In the genomic region with DNA sequence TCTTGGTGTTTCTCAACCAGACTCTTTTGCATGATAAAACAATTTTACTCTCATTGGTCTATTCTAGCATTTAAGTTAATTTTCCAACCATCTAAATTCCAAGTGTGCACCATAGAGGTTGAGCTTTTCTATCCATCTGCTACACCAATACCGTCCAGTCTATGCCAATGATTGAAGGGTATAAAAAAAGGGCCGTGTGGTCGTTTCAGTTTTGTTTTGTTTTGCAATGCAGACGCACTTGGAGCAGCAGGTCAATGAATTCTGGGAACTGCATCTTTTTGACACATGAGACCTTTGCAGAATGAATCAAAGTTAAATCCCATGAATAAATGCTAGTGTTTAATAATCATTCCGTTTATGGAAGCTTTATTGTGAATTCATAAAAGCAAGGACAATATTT, we compare ENCODE assay signal across 8 cellular contexts.
DNase-seq lines count a peak whose midpoint lies in the region; ATAC-seq and TF ChIP-seq lines count a peak whose summit lies in the region.

No MANE protein-coding gene starts in this region.

- H3K4me1 Mint-ChIP-seq in activated T-cell treated with anti-CD3 and anti-CD28 coated beads, Interleukin-2, amount 50 U/mL, for 72 hours (ENCODE audit: low read depth) = peaks cover 38% of the 10 kb centered on the region

- H3K27me3 ChIP-seq in RWPE2 (ENCODE audit: insufficient read depth, poor library complexity, severe bottlenecking) = no peaks in the 10 kb centered on the region
- no peaks in the 10 kb centered on the region for H3K27me3 ChIP-seq in fibroblast of lung (ENCODE audit: control insufficient read depth, insufficient read depth, low read length)
- H3K27me3 ChIP-seq in thoracic aorta (replicated peaks; ENCODE audit: insufficient read depth) = no peaks in the 10 kb centered on the region

- no peak for DNase-seq in activated T-cell treated with anti-CD3 and anti-CD28 coated beads, Interleukin-2, amount 50 U/mL, for 72 hours
- DNase-seq in activated T-cell treated with anti-CD3 and anti-CD28 coated beads, Interleukin-2, amount 50 U/mL, for 48 hours = no peak
- DNase-seq in RWPE2 (ENCODE audit: low spot score) (no peak), fibroblast of lung (ENCODE audit: low read depth in 2 of 2) (peak in 1 of 2 donors; percentile 58), thoracic aorta (ENCODE audit: low spot score) (no peak), occipital lobe (lab: John Stamatoyannopoulos, UW) (no peak), COLO668 (lab: John Stamatoyannopoulos, UW; ENCODE audit: unreplicated experiment) (no peak)
- DNase-seq in activated CD8-positive, alpha-beta memory T cell treated with anti-CD3 and anti-CD28 coated beads, Interleukin-2, amount 50 U/mL, for 48 hours = no peak

- H3K9me3 ChIP-seq in RWPE2 (ENCODE audit: severe bottlenecking) = no peaks in the 10 kb centered on the region
- H3K9me3 ChIP-seq in fibroblast of lung (ENCODE audit: control insufficient read depth, insufficient read depth, low read depth, low read length) = no peaks in the 10 kb centered on the region
- H3K9me3 ChIP-seq in thoracic aorta = no peaks in the 10 kb centered on the region

- H4K20me1 ChIP-seq in fibroblast of lung (ENCODE audit: control insufficient read depth, extremely low read depth, insufficient read depth, low read length) = no peaks in the 10 kb centered on the region

- H3K27ac ChIP-seq in RWPE2 (ENCODE audit: poor library complexity, severe bottlenecking) = peak overlapping the region; percentile 46
- peak overlapping the region; percentile 83 for H3K27ac ChIP-seq in fibroblast of lung (ENCODE audit: insufficient read depth, low read length)
- H3K27ac ChIP-seq in thoracic aorta = no peak overlapping the region

- H3K36me3 Mint-ChIP-seq in activated T-cell treated with anti-CD3 and anti-CD28 coated beads, Interleukin-2, amount 50 U/mL, for 72 hours (ENCODE audit: insufficient read depth in 2 of 2) = peaks cover 2% of the 10 kb centered on the region in 2 donors

- peaks cover 0 to 5% of the 10 kb centered on the region in 2 donors for H3K9me3 Mint-ChIP-seq in activated T-cell treated with anti-CD3 and anti-CD28 coated beads, Interleukin-2, amount 50 U/mL, for 72 hours

- peak overlapping the region; percentile 100 for H3K27ac Mint-ChIP-seq in activated T-cell treated with anti-CD3 and anti-CD28 coated beads, Interleukin-2, amount 50 U/mL, for 72 hours

- H2AFZ ChIP-seq in fibroblast of lung (ENCODE audit: low read length) = peak overlapping the region; percentile 71

- ATAC-seq in activated T-cell treated with anti-CD3 and anti-CD28 coated beads, Interleukin-2, amount 50 U/mL, for 72 hours (replicated peaks in 1 of 2) = no peak
- ATAC-seq in RWPE2 (ENCODE audit: low read depth) (no peak), thoracic aorta (ENCODE audit: insufficient number of reproducible peaks, low FRiP score, low read depth) (no peak)

- H3K4me2 ChIP-seq in fibroblast of lung (ENCODE audit: extremely low read depth, insufficient read depth, low read length) = peak overlapping the region; percentile 92

- H3K4me3 ChIP-seq in RWPE2 (ENCODE audit: severe bottlenecking) = no peak overlapping the region
- peak overlapping the region; percentile 3 to 67 (median 37) for H3K4me3 ChIP-seq in fibroblast of lung (replicated peaks in 1 of 4; ENCODE audit: control extremely low read depth in 1 of 4, insufficient read depth in 1 of 4, low read depth in 3 of 4, low read length in 4 of 4)
- H3K4me3 ChIP-seq in thoracic aorta = peak overlapping the region; percentile 62

- H3K36me3 ChIP-seq in RWPE2 (ENCODE audit: low read depth) (no peaks in the 10 kb centered on the region), fibroblast of lung (ENCODE audit: control insufficient read depth, insufficient read depth, low read length) (no peaks in the 10 kb centered on the region), thoracic aorta (no peaks in the 10 kb centered on the region)

- TF ChIP-seq CTCF in RWPE2 (IDR thresholded peaks at IDR 0.05; ENCODE audit: poor library complexity, severe bottlenecking) (no peak), fibroblast of lung (conservative IDR thresholded peaks at IDR 0.05 in 1 of 2, IDR thresholded peaks at IDR 0.05 in 1 of 2; ENCODE audit: low read depth in 1 of 2, low read length in 2 of 2) (no peak), thoracic aorta (IDR thresholded peaks at IDR 0.05) (no peak)

- no peaks in the 10 kb centered on the region for H3K79me2 ChIP-seq in fibroblast of lung (ENCODE audit: control insufficient read depth, insufficient read depth, low read length)

- H3K27me3 Mint-ChIP-seq in activated T-cell treated with anti-CD3 and anti-CD28 coated beads, Interleukin-2, amount 50 U/mL, for 72 hours (ENCODE audit: low read depth) = no peaks in the 10 kb centered on the region

- H3K9ac ChIP-seq in fibroblast of lung (ENCODE audit: insufficient read depth, low read length) = peak overlapping the region; percentile 37

- peak overlapping the region; percentile 74 to 99 for H3K4me3 Mint-ChIP-seq in activated T-cell treated with anti-CD3 and anti-CD28 coated beads, Interleukin-2, amount 50 U/mL, for 72 hours

- H3K4me1 ChIP-seq in RWPE2 (ENCODE audit: insufficient read depth, poor library complexity, severe bottlenecking) = peaks cover 24% of the 10 kb centered on the region
- no peaks in the 10 kb centered on the region for H3K4me1 ChIP-seq in fibroblast of lung (ENCODE audit: control insufficient read depth, extremely low read depth, insufficient read depth, low read length)
- H3K4me1 ChIP-seq in thoracic aorta (ENCODE audit: control insufficient read depth in 1 of 2, low read depth in 2 of 2) = peaks cover 7 to 19% of the 10 kb centered on the region in 2 donors

Comparison
In these comparisons a context has a peak if more than half of its experiments do, and no peak if none do; other contexts are left out.
1. H3K27ac ChIP-seq: peak in RWPE2 (single experiment) and fibroblast of lung (single experiment); none in thoracic aorta (0 of 2).